8 cellular contexts compared by ENCODE assay signal in the genomic region with DNA sequence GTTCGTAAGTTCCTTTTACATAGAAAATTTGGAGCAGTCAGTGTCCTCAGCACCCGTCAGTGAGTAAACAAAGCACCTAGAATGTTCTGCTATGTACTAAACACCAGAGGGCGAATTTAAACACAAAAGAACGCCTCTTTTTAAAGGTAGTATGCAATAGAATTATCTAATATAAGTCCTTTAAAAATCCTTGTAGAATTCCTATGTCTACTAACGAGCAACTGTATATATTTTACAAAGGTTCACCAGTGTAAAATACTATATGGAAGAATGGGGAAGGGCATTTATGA. TPM values are rescaled to one million over a fixed set of nuclear protein-coding genes. Genes with fewer than 3 reads are reported as not detected.
DNase-seq lines count a peak whose midpoint lies in the region; ATAC-seq and TF ChIP-seq lines count a peak whose summit lies in the region.

No MANE protein-coding gene starts in this region.

- H3K4me1 Mint-ChIP-seq in activated naive CD8-positive, alpha-beta T cell (ENCODE audit: low read depth) = no peaks in the 10 kb centered on the region

- H3K4me3 ChIP-seq in iPS-18a (ENCODE audit: low read length) (peak overlapping the region; percentile 67), stomach (peak overlapping the region; percentile 37 to 50 (median 48))

- no peaks in the 10 kb centered on the region for H3K36me3 ChIP-seq in iPS-18a (ENCODE audit: control insufficient read depth, low read depth, low read length)
- H3K36me3 ChIP-seq in stomach = no peaks in the 10 kb centered on the region

- H3K9me3 Mint-ChIP-seq in activated naive CD8-positive, alpha-beta T cell (ENCODE audit: low read depth) = no peaks in the 10 kb centered on the region

- H3K9ac ChIP-seq in iPS-18a (ENCODE audit: low read length) = no peak overlapping the region

- H3K4me1 ChIP-seq in iPS-18a (ENCODE audit: control insufficient read depth, low read depth, low read length) = no peaks in the 10 kb centered on the region
- H3K4me1 ChIP-seq in stomach = peaks cover 0 to 4% (median 0%) of the 10 kb centered on the region in 4 donors

- no peaks in the 10 kb centered on the region for H3K27me3 ChIP-seq in iPS-18a (ENCODE audit: control insufficient read depth, insufficient read depth, low read length)
- H3K27me3 ChIP-seq in stomach = no peaks in the 10 kb centered on the region

- intact Hi-C loops in stomach (cut with DNase I; ENCODE audit: low total_unique reads) = no loop called here

- H3K27me3 Mint-ChIP-seq in activated naive CD8-positive, alpha-beta T cell = peaks cover 2% of the 10 kb centered on the region

- H3K9me3 ChIP-seq in iPS-18a (ENCODE audit: control insufficient read depth, low read depth, low read length) (no peaks in the 10 kb centered on the region), stomach (no peaks in the 10 kb centered on the region)

- H3K27ac ChIP-seq in iPS-18a (ENCODE audit: low read length) (no peak overlapping the region), stomach (no peak overlapping the region)

- DNase-seq in AG09319 (ENCODE audit: extremely low read depth, low read depth) (no peak), stomach (no peak), NCI-H226 (no peak), GF-D8 (lab: John Stamatoyannopoulos, UW) (no peak)

- TF ChIP-seq EP300 in stomach (IDR thresholded peaks at IDR 0.05) = no peak

- peak; percentile 48 for ATAC-seq in GM19397 (IDR thresholded peaks at IDR 0.05; ENCODE audit: unreplicated experiment)
- peak; percentile 71 for ATAC-seq in HG03457 (IDR thresholded peaks at IDR 0.05; ENCODE audit: unreplicated experiment)

- TF ChIP-seq POLR2A in stomach (IDR thresholded peaks at IDR 0.05) = no peak

- 23 to 38% (median 29%) methylated on average over 5 of the region's 5 CpGs for WGBS in stomach, 5 donors

- peaks cover 5% of the 10 kb centered on the region for H3K36me3 Mint-ChIP-seq in activated naive CD8-positive, alpha-beta T cell

- peak; percentile 1; the same call in 1 of the 2 replicates for TF ChIP-seq CTCF in AG09319 (IDR thresholded peaks at IDR 0.05; ENCODE audit: low read depth, low read length)
- peak in 1 of 7 experiments; percentile 12 for TF ChIP-seq CTCF in stomach (IDR thresholded peaks at IDR 0.05)

- no peak overlapping the region for H3K27ac Mint-ChIP-seq in activated naive CD8-positive, alpha-beta T cell

- H3K4me3 Mint-ChIP-seq in activated naive CD8-positive, alpha-beta T cell = peak overlapping the region; percentile 85

RNA-seq across cellular contexts. Expression of a gene that starts 0.5 kb away (rescaled TPM):
- 1 to 10 TPM in 2 of 5 donors, not detected in 3; 6.4 to 8.8 TPM for total RNA-seq in stomach
- polyA plus RNA-seq in stomach = 1 to 10 TPM; 1.2 to 5.2 (median 1.3) TPM

RNA-seq across cellular contexts. Expression of a gene that starts 11.8 kb away (rescaled TPM):
- total RNA-seq in stomach = 100 to 1,000 TPM in 1 of 5 donors, 10 to 100 TPM in 4; 29.0 to 106 (median 38.2) TPM
- polyA plus RNA-seq in stomach = 10 to 100 TPM; 10.5 to 27.5 (median 17.9) TPM
